ENCODE assay signal across 1 cellular context in the genomic region with DNA sequence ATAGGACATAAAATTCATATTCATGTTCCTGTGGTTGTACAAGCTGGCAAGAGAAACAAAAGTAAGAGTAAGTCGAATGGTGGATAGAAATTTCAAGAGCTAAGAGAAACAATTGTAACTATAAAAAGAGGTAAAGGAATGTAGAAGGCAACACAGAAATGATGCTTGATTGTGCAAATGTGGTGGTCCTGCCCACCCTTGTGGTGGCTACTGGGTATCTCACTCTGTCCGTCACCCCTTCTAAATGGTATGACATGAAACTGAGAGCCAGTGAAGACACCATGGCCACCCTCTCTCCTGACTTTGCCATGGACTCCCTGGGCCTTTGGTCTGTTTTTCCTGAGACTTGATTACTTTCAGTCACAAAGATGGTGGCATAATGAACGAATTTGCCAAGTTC.
TF ChIP-seq lines count a peak whose summit lies in the region.

No MANE protein-coding gene starts in this region.

TF ChIP-seq in GM12878, 131 proteins besides CTCF, POLR2A, EP300 and RAD21:
- TF ChIP-seq ZNF24 (IDR thresholded peaks at IDR 0.05) (no peak), TCF7 (IDR thresholded peaks at IDR 0.05; ENCODE audit: borderline replicate concordance) (no peak), LARP7 (IDR thresholded peaks at IDR 0.05) (no peak), ZBTB11 (CRISPR knock-in tag; IDR thresholded peaks at IDR 0.05) (no peak), IKZF1 (conservative IDR thresholded peaks at IDR 0.05) (no peak), SREBF1 (IDR thresholded peaks at IDR 0.05; ENCODE audit: low read length) (no peak), SMARCA5 (IDR thresholded peaks at IDR 0.05) (no peak), SP1 (IDR thresholded peaks at IDR 0.05; ENCODE audit: low read depth, low read length) (no peak), PBX3 (IDR thresholded peaks at IDR 0.05; ENCODE audit: insufficient replicate concordance, low read depth, low read length) (no peak), CREM (IDR thresholded peaks at IDR 0.05; ENCODE audit: low read depth) (no peak), ZBED1 (IDR thresholded peaks at IDR 0.05; ENCODE audit: borderline replicate concordance) (no peak), TCF12 (IDR thresholded peaks at IDR 0.05; ENCODE audit: low read depth, low read length) (no peak), SKIL (IDR thresholded peaks at IDR 0.05; ENCODE audit: low read depth, poor library complexity, severe bottlenecking) (no peak), RB1 (IDR thresholded peaks at IDR 0.05; ENCODE audit: borderline replicate concordance) (no peak)
- TF ChIP-seq, protein P1, sequence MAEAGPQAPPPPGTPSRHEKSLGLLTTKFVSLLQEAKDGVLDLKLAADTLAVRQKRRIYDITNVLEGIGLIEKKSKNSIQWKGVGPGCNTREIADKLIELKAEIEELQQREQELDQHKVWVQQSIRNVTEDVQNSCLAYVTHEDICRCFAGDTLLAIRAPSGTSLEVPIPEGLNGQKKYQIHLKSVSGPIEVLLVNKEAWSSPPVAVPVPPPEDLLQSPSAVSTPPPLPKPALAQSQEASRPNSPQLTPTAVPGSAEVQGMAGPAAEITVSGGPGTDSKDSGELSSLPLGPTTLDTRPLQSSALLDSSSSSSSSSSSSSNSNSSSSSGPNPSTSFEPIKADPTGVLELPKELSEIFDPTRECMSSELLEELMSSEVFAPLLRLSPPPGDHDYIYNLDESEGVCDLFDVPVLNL (IDR thresholded peaks at IDR 0.05; ENCODE audit: low read depth, low read length): no peak
